ENCODE assay signal across 15 cellular contexts in genomic region chr11:8828055-8828454, GRCh38.
"Had no signal": no experiment of that assay in that cellular context is flagged by ENCODE, and none has a peak within 500 bp of the region (broad histone marks: within the 10 kb centered on the region; RNA-seq: fewer than 3 reads in every experiment).

No MANE protein-coding gene starts in this region.

- DNase-seq: activated CD4-positive, alpha-beta T cell treated with anti-CD3 and anti-CD28 coated beads, Interleukin-2, amount 10 ng/mL, durations not matched to agents 24 days and 14 days; activated CD4-positive, CD25-positive, alpha-beta regulatory T cell; activated effector memory CD4-positive, alpha-beta T cell treated with anti-CD3 and anti-CD28 coated beads, Interleukin-2, amount 50 U/mL, for 16 hours; activated T-cell treated with anti-CD3 and anti-CD28 coated beads, Interleukin-2, amount 50 U/mL, for 24 hours; dorsolateral prefrontal cortex; heart right ventricle; mammary epithelial cell; natural killer cell; stimulated activated CD4-positive, alpha-beta T cell treated with anti-CD3 and anti-CD28 coated beads, Interleukin-15, amount 100 ng/mL, for 24 hours; stimulated activated CD4-positive, alpha-beta T cell treated with anti-CD3 and anti-CD28 coated beads, Interleukin-4, amount 100 ng/mL, for 1 hour; stimulated activated naive B cell treated with anti-CD40 and anti-IgM and Interleukin-4, amounts not matched to agents 10 μg/mL and 1 μg/mL and 100 μg/mL, for 72 hours had no signal

- H3K27ac ChIP-seq: cardiac muscle cell, gastroesophageal sphincter, tibial nerve, vagina had no signal

- H3K4me3 ChIP-seq: cardiac muscle cell, gastroesophageal sphincter, heart right ventricle, tibial nerve, vagina had no signal

- H3K27me3 ChIP-seq: cardiac muscle cell, dorsolateral prefrontal cortex, gastroesophageal sphincter, heart right ventricle, tibial nerve, vagina had no signal

- ATAC-seq: gastroesophageal sphincter; heart right ventricle; stimulated activated naive B cell treated with anti-CD40 and anti-IgM and Interleukin-4, amounts not matched to agents 10 μg/mL and 1 μg/mL and 100 μg/mL, for 72 hours had no signal
